ENCODE assay signal across 36 cellular contexts in genomic region chr5:81010636-81011035, GRCh38. TPM values are rescaled to one million over a fixed set of nuclear protein-coding genes. Genes with fewer than 3 reads are reported as not detected.
"Had no signal": no experiment of that assay in that cellular context is flagged by ENCODE, and none has a peak within 500 bp of the region (broad histone marks: within the 10 kb centered on the region; RNA-seq: fewer than 3 reads in every experiment).

No MANE protein-coding gene starts in this region.

- H3K36me3 ChIP-seq: adrenal gland, colonic mucosa, esophagus squamous epithelium, heart right ventricle, neural progenitor cell, right atrium auricular region, uterus, WERI-Rb-1 had no signal

- H3K9ac ChIP-seq: neural progenitor cell, parathyroid adenoma had no signal

- H3K9me3 ChIP-seq: adrenal gland, body of pancreas, colonic mucosa, esophagus squamous epithelium, heart right ventricle, psoas muscle, right atrium auricular region, uterus had no signal

- H3K27me3 Mint-ChIP-seq: activated CD8-positive, alpha-beta memory T cell treated with anti-CD3 and anti-CD28 coated beads, Interleukin-2, amount 10 ng/mL, durations not matched to agents 7 days and 5 days; stimulated activated naive CD8-positive, alpha-beta T cell treated with anti-CD3 and anti-CD28 coated beads, Interleukin-15, amount 100 ng/mL, for 72 hours had no signal

- H3K4me1 ChIP-seq: adrenal gland, body of pancreas, colonic mucosa, esophagus squamous epithelium, foreskin keratinocyte, neural progenitor cell, parathyroid adenoma, psoas muscle, right atrium auricular region, uterus had no signal

- H3K9me3 Mint-ChIP-seq: activated T-helper 2 cell treated with anti-CD3 and anti-CD28 coated beads, Interferon-gamma antibody, Interleukin-2, Interleukin-4, amounts not matched to agents 10 μg/mL and 5 μg/mL and 100 μg/mL, durations not matched to agents 14 hours and 24 hours and 36 hours; natural killer cell; neural progenitor cell; stimulated activated memory B cell treated with anti-CD40 and anti-IgM and Interleukin-4, amounts not matched to agents 10 μg/mL and 1 μg/mL and 100 μg/mL, for 72 hours; T-helper 1 cell treated with Interleukin-12 subunit alpha and Interleukin-12 subunit beta and Interleukin-4 antibody, amounts not matched to agents 30 μg/mL and 1 μg/mL, for 36 hours; type B pancreatic cell had no signal

- DNase-seq: activated CD4-positive, alpha-beta T cell treated with anti-CD3 and anti-CD28 coated beads for 48 hours; activated CD4-positive, alpha-beta T cell treated with anti-CD3 and anti-CD28 coated beads, Interleukin-2, amount 50 U/mL, for 48 hours; activated CD8-positive, alpha-beta memory T cell treated with anti-CD3 and anti-CD28 coated beads, Interleukin-2, amount 10 ng/mL, durations not matched to agents 7 days and 5 days; activated naive CD4-positive, alpha-beta T cell; activated T-cell treated with anti-CD3 and anti-CD28 coated beads, Interleukin-2, amount 50 U/mL, for 48 hours; adrenal gland; aorta; body of pancreas; colonic mucosa; effector CD8-positive, alpha-beta T cell; esophagus squamous epithelium; foreskin keratinocyte; heart right ventricle; midbrain; natural killer cell; occipital lobe; psoas muscle; stimulated activated CD4-positive, alpha-beta T cell treated with anti-CD3 and anti-CD28 coated beads, Interleukin-1b, Interleukin-23, amount 100 ng/mL, for 48 hours; stimulated activated CD4-positive, alpha-beta T cell treated with anti-CD3 and anti-CD28 coated beads, Interleukin-4, amount 100 ng/mL, for 4 hours; stimulated activated CD8-positive, alpha-beta memory T cell treated with anti-CD3 and anti-CD28 coated beads, Interleukin-4, amount 100 ng/mL, for 48 hours; stimulated activated naive CD8-positive, alpha-beta T cell treated with anti-CD3 and anti-CD28 coated beads, Interleukin-15, amount 100 ng/mL, for 72 hours; substantia nigra; T1000; uterus; WERI-Rb-1 had no signal

- H3K27ac ChIP-seq: adrenal gland, body of pancreas, colonic mucosa, epithelial cell of prostate, esophagus squamous epithelium, foreskin keratinocyte, heart right ventricle, neural progenitor cell, parathyroid adenoma, psoas muscle, right atrium auricular region, uterus, WERI-Rb-1 had no signal

- H3K4me2 ChIP-seq: neural progenitor cell, smooth muscle cell had no signal

- H3K27ac Mint-ChIP-seq: activated CD8-positive, alpha-beta memory T cell treated with anti-CD3 and anti-CD28 coated beads, Interleukin-2, amount 10 ng/mL, durations not matched to agents 7 days and 5 days; activated naive CD4-positive, alpha-beta T cell treated with anti-CD3 and anti-CD28 coated beads, Interleukin-2, amount 50 U/mL, for 72 hours; activated T-helper 2 cell treated with anti-CD3 and anti-CD28 coated beads, Interferon-gamma antibody, Interleukin-2, Interleukin-4, amounts not matched to agents 10 μg/mL and 5 μg/mL and 100 μg/mL, durations not matched to agents 14 hours and 24 hours and 36 hours; natural killer cell; neural progenitor cell; stimulated activated memory B cell treated with anti-CD40 and anti-IgM and Interleukin-4, amounts not matched to agents 10 μg/mL and 1 μg/mL and 100 μg/mL, for 72 hours; T-helper 1 cell treated with Interleukin-12 subunit alpha and Interleukin-12 subunit beta and Interleukin-4 antibody, amounts not matched to agents 30 μg/mL and 1 μg/mL, for 36 hours; type B pancreatic cell had no signal

- H3K27me3 ChIP-seq: adrenal gland, body of pancreas, colonic mucosa, esophagus squamous epithelium, heart right ventricle, neural progenitor cell, right atrium auricular region, uterus had no signal

- H3K36me3 Mint-ChIP-seq: activated CD8-positive, alpha-beta memory T cell treated with anti-CD3 and anti-CD28 coated beads, Interleukin-2, amount 10 ng/mL, durations not matched to agents 7 days and 5 days; natural killer cell; neural progenitor cell; stimulated activated memory B cell treated with anti-CD40 and anti-IgM and Interleukin-4, amounts not matched to agents 10 μg/mL and 1 μg/mL and 100 μg/mL, for 72 hours; type B pancreatic cell had no signal

- H3K4me1 Mint-ChIP-seq: neural progenitor cell had no signal

- H3K4me3 Mint-ChIP-seq: activated CD8-positive, alpha-beta memory T cell treated with anti-CD3 and anti-CD28 coated beads, Interleukin-2, amount 10 ng/mL, durations not matched to agents 7 days and 5 days; natural killer cell; neural progenitor cell; stimulated activated memory B cell treated with anti-CD40 and anti-IgM and Interleukin-4, amounts not matched to agents 10 μg/mL and 1 μg/mL and 100 μg/mL, for 72 hours; stimulated activated naive CD8-positive, alpha-beta T cell treated with anti-CD3 and anti-CD28 coated beads, Interleukin-15, amount 100 ng/mL, for 72 hours; T-helper 1 cell treated with Interleukin-12 subunit alpha and Interleukin-12 subunit beta and Interleukin-4 antibody, amounts not matched to agents 30 μg/mL and 1 μg/mL, for 36 hours; type B pancreatic cell had no signal

- H3K4me3 ChIP-seq: adrenal gland, body of pancreas, colonic mucosa, esophagus squamous epithelium, heart right ventricle, neural progenitor cell, psoas muscle, right atrium auricular region, smooth muscle cell, uterus had no signal

- H2AFZ ChIP-seq: neural progenitor cell, parathyroid adenoma had no signal

- ATAC-seq: activated CD4-positive, CD25-positive, alpha-beta regulatory T cell treated with anti-CD3 and anti-CD28 coated beads, Interleukin-2, amount 50 U/mL, for 24 hours; activated CD8-positive, alpha-beta memory T cell treated with anti-CD3 and anti-CD28 coated beads, Interleukin-2, amount 10 ng/mL, durations not matched to agents 7 days and 5 days; activated naive CD4-positive, alpha-beta T cell treated with anti-CD3 and anti-CD28 coated beads, Interleukin-2, amount 50 U/mL, for 72 hours; body of pancreas; foreskin keratinocyte; heart right ventricle; natural killer cell; psoas muscle; stimulated activated memory B cell treated with anti-CD40 and anti-IgM and Interleukin-4, amounts not matched to agents 10 μg/mL and 1 μg/mL and 100 μg/mL, for 72 hours; stimulated activated naive CD8-positive, alpha-beta T cell treated with anti-CD3 and anti-CD28 coated beads, Interleukin-15, amount 100 ng/mL, for 72 hours had no signal

RNA-seq across cellular contexts. Expression of gene RASGRF2, which starts 50.5 kb away (rescaled TPM):
- polyA plus RNA-seq: foreskin keratinocyte had no signal
